20 cellular contexts compared by ENCODE assay signal in genomic region chr13:18956473-18957078, GRCh38.
"Had no signal": no experiment of that assay in that cellular context is flagged by ENCODE, and none has a peak within 500 bp of the region (broad histone marks: within the 10 kb centered on the region; RNA-seq: fewer than 3 reads in every experiment).

No MANE protein-coding gene starts in this region.

- H3K27me3 ChIP-seq: colonic mucosa, foreskin keratinocyte, left lung had no signal

- H3K27ac Mint-ChIP-seq: dendritic cell treated with granulocyte-macrophage colony-stimulating factor and Interleukin-4, amounts not matched to agents 40 ng/mL and 50 ng/mL, for 4 days; effector memory CD8-positive, alpha-beta T cell; endodermal cell; mesothelial cell of epicardium had no signal

- H3K4me1 Mint-ChIP-seq: endodermal cell, mesothelial cell of epicardium had no signal

- H3K27ac ChIP-seq: colonic mucosa, esophagus muscularis mucosa, foreskin keratinocyte, gastroesophageal sphincter, heart right ventricle, left lung, lower lobe of right lung had no signal

- H3K4me1 ChIP-seq: colonic mucosa, esophagus muscularis mucosa, foreskin keratinocyte, gastroesophageal sphincter, heart right ventricle, left lung, lower lobe of right lung had no signal

- H3K27me3 Mint-ChIP-seq: dendritic cell treated with granulocyte-macrophage colony-stimulating factor and Interleukin-4, amounts not matched to agents 40 ng/mL and 50 ng/mL, for 4 days; effector memory CD8-positive, alpha-beta T cell; naive B cell had no signal

- H3K9me3 ChIP-seq: colonic mucosa had no signal

- DNase-seq: colonic mucosa; cortex of kidney; effector CD8-positive, alpha-beta T cell; effector memory CD8-positive, alpha-beta T cell; endodermal cell; foreskin keratinocyte; head of caudate nucleus; heart right ventricle; hippocampal formation; left cardiac atrium; left lung; left ventricle myocardium superior; lower lobe of right lung; mesenchymal stem cell; mucosa of descending colon; naive B cell had no signal

- ATAC-seq: effector memory CD8-positive, alpha-beta T cell; foreskin keratinocyte; gastroesophageal sphincter; heart right ventricle; left cardiac atrium; left lung; left ventricle myocardium superior; lower lobe of right lung; mucosa of descending colon had no signal

- H3K4me3 Mint-ChIP-seq: dendritic cell treated with granulocyte-macrophage colony-stimulating factor and Interleukin-4, amounts not matched to agents 40 ng/mL and 50 ng/mL, for 4 days; effector memory CD8-positive, alpha-beta T cell; endodermal cell; mesothelial cell of epicardium; naive B cell had no signal

- H3K4me3 ChIP-seq: colonic mucosa, esophagus muscularis mucosa, gastroesophageal sphincter, heart right ventricle, left lung, lower lobe of right lung, mucosa of descending colon had no signal

- H3K36me3 ChIP-seq: colonic mucosa, esophagus muscularis mucosa, gastroesophageal sphincter, heart right ventricle, left lung, lower lobe of right lung had no signal
